ENCODE assay signal across 14 cellular contexts in genomic region chr4:41748788-41749445, GRCh38. TPM values are rescaled to one million over a fixed set of nuclear protein-coding genes. Genes with fewer than 3 reads are reported as not detected.
"Had no signal": no experiment of that assay in that cellular context is flagged by ENCODE, and none has a peak within 500 bp of the region (broad histone marks: within the 10 kb centered on the region; RNA-seq: fewer than 3 reads in every experiment).

No MANE protein-coding gene starts in this region.

- H3K27ac Mint-ChIP-seq: effector memory CD8-positive, alpha-beta T cell; mesothelial cell of epicardium had no signal

- H3K4me1 Mint-ChIP-seq: central memory CD8-positive, alpha-beta T cell had no signal

- H3K36me3 Mint-ChIP-seq: mesothelial cell of epicardium had no signal

- ATAC-seq: effector memory CD8-positive, alpha-beta T cell; gastroesophageal sphincter had no signal

- H3K4me3 Mint-ChIP-seq: central memory CD8-positive, alpha-beta T cell; effector memory CD8-positive, alpha-beta T cell; mesothelial cell of epicardium had no signal

- DNase-seq: activated CD4-positive, alpha-beta T cell treated with anti-CD3 and anti-CD28 coated beads for 48 hours; activated naive CD4-positive, alpha-beta T cell treated with anti-CD3 and anti-CD28 coated beads, Interleukin-2, amount 50 U/mL, for 16 hours; effector memory CD8-positive, alpha-beta T cell; spleen; stimulated activated CD4-positive, alpha-beta T cell treated with anti-CD3 and anti-CD28 coated beads, Interleukin-1b, Interleukin-23, amount 100 ng/mL, for 48 hours; stimulated activated naive CD4-positive, alpha-beta T cell treated with Interleukin-2 at 50 U/mL for 16 hours; trophoblast cell; WERI-Rb-1 had no signal

- H3K9me3 Mint-ChIP-seq: effector memory CD8-positive, alpha-beta T cell; mesothelial cell of epicardium had no signal

RNA-seq across cellular contexts. Expression of gene PHOX2B, which starts 0.4 kb away (rescaled TPM):
- total RNA-seq: kidney epithelial cell, lower leg skin, mesothelial cell of epicardium, posterior vena cava, spleen had no signal
